Comparison of ENCODE assay signal across 7 cellular contexts in the genomic region with DNA sequence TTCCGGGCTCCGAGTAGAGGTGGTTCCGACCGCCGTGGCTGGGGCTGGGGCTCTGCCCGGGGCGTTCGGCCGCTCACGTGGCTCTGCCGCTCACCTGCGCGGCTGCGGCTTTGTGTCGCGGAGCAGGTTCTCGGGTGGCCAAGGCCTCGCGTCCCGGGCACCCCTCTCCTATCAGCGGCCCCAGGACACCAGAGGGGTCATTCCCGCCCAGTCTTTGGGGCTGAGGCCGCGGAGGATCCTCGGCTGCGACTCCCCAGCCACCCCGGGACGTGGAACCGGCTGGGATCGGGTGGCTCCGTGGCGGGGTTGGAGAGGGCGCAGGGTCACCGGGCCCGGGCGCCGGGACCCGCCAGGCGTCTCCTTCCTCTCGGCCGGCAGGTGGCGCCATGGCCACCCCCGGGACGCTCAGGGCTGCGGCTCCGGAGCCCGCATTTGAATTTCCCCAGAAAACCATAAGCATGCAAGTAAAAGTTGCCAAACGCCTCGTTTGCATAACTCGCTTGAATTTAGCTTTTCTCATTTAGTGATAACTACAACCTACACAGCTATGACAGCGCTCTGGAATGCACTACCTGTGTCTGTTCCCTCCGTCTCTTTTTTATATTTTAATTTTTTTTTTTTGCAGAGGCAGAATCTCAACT. TPM values are rescaled to one million over a fixed set of nuclear protein-coding genes. Genes with fewer than 3 reads are reported as not detected.
DNase-seq lines count a peak whose midpoint lies in the region; ATAC-seq and TF ChIP-seq lines count a peak whose summit lies in the region.

No MANE protein-coding gene starts in this region.

- TF ChIP-seq CTCF in GM12865 (IDR thresholded peaks at IDR 0.05; ENCODE audit: insufficient read depth, low read depth, low read length, missing control alignments) (peak; percentile 78), right atrium auricular region (IDR thresholded peaks at IDR 0.05) (peak; percentile 86 to 95), psoas muscle (IDR thresholded peaks at IDR 0.05) (peak; percentile 88)

- intact Hi-C loops in psoas muscle (cut with DNase I): loop anchor here (2.0 to 10.0 kb wide), 3 partner anchors 171 to 908 kb away; no protein-coding TSS in a partner anchor

- H3K27me3 ChIP-seq in adipocyte (replicated peaks; ENCODE audit: control insufficient read depth, insufficient read depth, low read length) (peaks cover 54% of the 10 kb centered on the region), right atrium auricular region (no peaks in the 10 kb centered on the region), psoas muscle (ENCODE audit: insufficient read depth in 3 of 3, low read length in 2 of 3) (peaks cover 0 to 32% (median 9%) of the 10 kb centered on the region in 3 donors)

- H3K4me3 ChIP-seq in GM12865 (ENCODE audit: low read depth, low read length) (no peak overlapping the region), adipocyte (ENCODE audit: low read length) (peak overlapping the region; percentile 41), right atrium auricular region (peak overlapping the region; percentile 33 to 62), psoas muscle (peak overlapping the region; percentile 69)

- ATAC-seq in HG03571 (IDR thresholded peaks at IDR 0.05; ENCODE audit: unreplicated experiment): peak; percentile 61
- peak; percentile 84 to 97 (median 90) for ATAC-seq in psoas muscle

- peaks cover 11% of the 10 kb centered on the region for H3K9me3 ChIP-seq in adipocyte (ENCODE audit: control insufficient read depth, low read length)
- no peaks in the 10 kb centered on the region for H3K9me3 ChIP-seq in right atrium auricular region
- H3K9me3 ChIP-seq in psoas muscle: no peaks in the 10 kb centered on the region

- H3K27ac ChIP-seq in right atrium auricular region (no peak overlapping the region), psoas muscle (no peak overlapping the region)

- DNase-seq in GM12865 (ENCODE audit: low read depth): peak; percentile 72
- DNase-seq in SKM-1 treated with dmso at 0.1 percent for 144 hours (lab: John Stamatoyannopoulos, UW; ENCODE audit: unreplicated experiment): peak; percentile 69
- peak; percentile 89 for DNase-seq in adipocyte (ENCODE audit: low read depth)
- peak; percentile 61 for DNase-seq in right atrium auricular region (ENCODE audit: low spot score)
- DNase-seq in psoas muscle: peak; percentile 63 to 78
- DNase-seq in ureter (ENCODE audit: low spot score): peak; percentile 64

- no peaks in the 10 kb centered on the region for H3K36me3 ChIP-seq in adipocyte (ENCODE audit: control insufficient read depth, insufficient read depth, low read length, severe bottlenecking)
- H3K36me3 ChIP-seq in right atrium auricular region: no peaks in the 10 kb centered on the region
- no peaks in the 10 kb centered on the region for H3K36me3 ChIP-seq in psoas muscle (ENCODE audit: insufficient read depth in 1 of 2, low read depth in 1 of 2)

- H3K9ac ChIP-seq in adipocyte (ENCODE audit: low read length): no peak overlapping the region

- peaks cover 3% of the 10 kb centered on the region for H3K4me1 ChIP-seq in adipocyte (ENCODE audit: control insufficient read depth, insufficient read depth, low read length)
- H3K4me1 ChIP-seq in right atrium auricular region: peaks cover 0 to 17% of the 10 kb centered on the region in 2 donors
- no peaks in the 10 kb centered on the region for H3K4me1 ChIP-seq in psoas muscle

- 2 to 3% (median 3%) methylated on average over 32 to 52 of the region's 52 CpGs for WGBS in psoas muscle, 3 donors

RNA-seq across cellular contexts. Expression of a gene that starts 1.2 kb away (rescaled TPM):
- total RNA-seq in right atrium auricular region (not detected), psoas muscle (not detected), ureter (not detected)
- polyA plus RNA-seq in psoas muscle: under 1 TPM in 1 of 3 donors, not detected in 2; 0.03 TPM

RNA-seq across cellular contexts. Expression of a gene that starts 42.2 kb away (rescaled TPM):
- total RNA-seq in right atrium auricular region (10 to 100 TPM; 22.0 to 26.9 TPM), psoas muscle (10 to 100 TPM; 18.7 to 26.0 (median 21.5) TPM), ureter (25.5 TPM)
- polyA plus RNA-seq in psoas muscle: 10 to 100 TPM; 23.2 to 42.2 (median 27.1) TPM
